In the genomic region with DNA sequence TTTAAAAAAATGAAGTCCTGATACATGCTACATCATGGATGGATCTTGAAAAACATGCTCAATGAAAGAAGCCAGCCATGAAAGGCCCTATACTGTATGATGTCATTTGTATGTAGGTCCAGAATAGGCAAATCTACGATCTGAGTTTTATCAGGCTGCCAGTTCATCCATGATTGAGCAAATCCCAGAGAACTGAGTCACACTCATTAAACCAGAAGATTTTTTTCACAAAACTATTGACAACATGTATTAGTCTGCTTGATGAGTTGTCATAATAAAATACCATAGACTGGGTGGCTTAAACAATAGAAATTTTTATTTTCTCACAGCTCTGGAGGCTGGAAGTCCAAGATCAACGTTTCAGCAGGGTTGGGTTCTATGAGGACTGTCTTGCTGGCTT, we compare ENCODE assay signal across 14 cellular contexts.
"Had no signal": no experiment of that assay in that cellular context is flagged by ENCODE, and none has a peak within 500 bp of the region (broad histone marks: within the 10 kb centered on the region; RNA-seq: fewer than 3 reads in every experiment).

No MANE protein-coding gene starts in this region.

- H3K4me1 ChIP-seq: colonic mucosa, prostate gland, upper lobe of right lung had no signal

- H3K4me3 ChIP-seq: ascending aorta, colonic mucosa, prostate gland, sigmoid colon, upper lobe of right lung had no signal

- H3K27me3 Mint-ChIP-seq: activated CD4-positive, alpha-beta T cell treated with anti-CD3 and anti-CD28 coated beads for 36 hours had no signal

- H3K4me3 Mint-ChIP-seq: activated CD4-positive, alpha-beta memory T cell treated with anti-CD3 and anti-CD28 coated beads, Interleukin-2, amount 10 ng/mL, durations not matched to agents 7 days and 5 days; activated CD4-positive, alpha-beta T cell treated with anti-CD3 and anti-CD28 coated beads for 36 hours; activated naive CD8-positive, alpha-beta T cell treated with anti-CD3 and anti-CD28 coated beads, Interleukin-2, amount 50 U/mL, for 24 hours; natural killer cell had no signal

- H3K36me3 Mint-ChIP-seq: natural killer cell had no signal

- ATAC-seq: activated CD4-positive, alpha-beta T cell treated with anti-CD3 and anti-CD28 coated beads for 36 hours; activated naive CD8-positive, alpha-beta T cell treated with anti-CD3 and anti-CD28 coated beads, Interleukin-2, amount 50 U/mL, for 24 hours; natural killer cell; upper lobe of right lung had no signal

- DNase-seq: activated CD4-positive, alpha-beta memory T cell treated with anti-CD3 and anti-CD28 coated beads, Interleukin-2, amount 10 ng/mL, durations not matched to agents 7 days and 5 days; activated CD4-positive, alpha-beta T cell treated with anti-CD3 and anti-CD28 coated beads for 36 hours; activated naive CD4-positive, alpha-beta T cell; activated naive CD8-positive, alpha-beta T cell treated with anti-CD3 and anti-CD28 coated beads, Interleukin-2, amount 50 U/mL, for 24 hours; colonic mucosa; natural killer cell; sigmoid colon; stimulated activated CD4-positive, alpha-beta T cell treated with anti-CD3 and anti-CD28 coated beads, Interleukin-12 subunit alpha, Interleukin-12 subunit beta, amount 100 ng/mL, for 4 hours; stimulated activated naive CD4-positive, alpha-beta T cell treated with Interleukin-2 at 50 U/mL for 16 hours; T1000; upper lobe of right lung; WERI-Rb-1 had no signal

- H3K9me3 Mint-ChIP-seq: activated CD4-positive, alpha-beta memory T cell treated with anti-CD3 and anti-CD28 coated beads, Interleukin-2, amount 10 ng/mL, durations not matched to agents 7 days and 5 days; activated naive CD8-positive, alpha-beta T cell treated with anti-CD3 and anti-CD28 coated beads, Interleukin-2, amount 50 U/mL, for 24 hours; natural killer cell had no signal

- H3K36me3 ChIP-seq: ascending aorta, colonic mucosa, prostate gland, sigmoid colon, upper lobe of right lung, WERI-Rb-1 had no signal

- H3K4me1 Mint-ChIP-seq: activated CD4-positive, alpha-beta memory T cell treated with anti-CD3 and anti-CD28 coated beads, Interleukin-2, amount 10 ng/mL, durations not matched to agents 7 days and 5 days; activated CD4-positive, alpha-beta T cell treated with anti-CD3 and anti-CD28 coated beads for 36 hours; activated naive CD8-positive, alpha-beta T cell treated with anti-CD3 and anti-CD28 coated beads, Interleukin-2, amount 50 U/mL, for 24 hours; natural killer cell had no signal

- H3K27ac Mint-ChIP-seq: activated CD4-positive, alpha-beta memory T cell treated with anti-CD3 and anti-CD28 coated beads, Interleukin-2, amount 10 ng/mL, durations not matched to agents 7 days and 5 days; activated CD4-positive, alpha-beta T cell treated with anti-CD3 and anti-CD28 coated beads for 36 hours; activated naive CD8-positive, alpha-beta T cell treated with anti-CD3 and anti-CD28 coated beads, Interleukin-2, amount 50 U/mL, for 24 hours; natural killer cell had no signal

- H3K27ac ChIP-seq: ascending aorta, colonic mucosa, prostate gland, upper lobe of right lung, WERI-Rb-1 had no signal

- H3K27me3 ChIP-seq: ascending aorta, colonic mucosa, sigmoid colon, upper lobe of right lung had no signal

- H3K9me3 ChIP-seq: ascending aorta, colonic mucosa, prostate gland, sigmoid colon, upper lobe of right lung had no signal
